In genomic region chr4:184455299-184455698, GRCh38 we compare ENCODE assay signal across 15 cellular contexts.
"Had no signal": no experiment of that assay in that cellular context is flagged by ENCODE, and none has a peak within 500 bp of the region (broad histone marks: within the 10 kb centered on the region; RNA-seq: fewer than 3 reads in every experiment).

No MANE protein-coding gene starts in this region.

- H3K27ac ChIP-seq: skin epidermis had no signal

- H3K4me3 Mint-ChIP-seq: type B pancreatic cell had no signal

- H3K27me3 Mint-ChIP-seq: type B pancreatic cell had no signal

- ATAC-seq: left cardiac atrium; stimulated activated naive CD8-positive, alpha-beta T cell treated with anti-CD3 and anti-CD28 coated beads, Interleukin-15, Interleukin-2, amounts not matched to agents 100 U/mL and 50 U/mL, for 24 hours had no signal

- H3K4me3 ChIP-seq: lung, skin epidermis had no signal

- H3K27ac Mint-ChIP-seq: type B pancreatic cell had no signal

- FAIRE-seq: astrocyte, endometrium had no signal

- DNase-seq: activated CD4-positive, alpha-beta T cell treated with anti-CD3 and anti-CD28 coated beads, Interleukin-2, amount 50 U/mL, for 1 hour; activated effector memory CD4-positive, alpha-beta T cell treated with Interleukin-2 at 50 U/mL for 16 hours; activated T-cell treated with anti-CD3 and anti-CD28 coated beads for 4 hours; left cardiac atrium; posterior cingulate gyrus; stimulated activated CD4-positive, alpha-beta T cell treated with anti-CD3 and anti-CD28 coated beads, Interleukin-15, amount 100 ng/mL, for 24 hours; stimulated activated CD4-positive, alpha-beta T cell treated with anti-CD3 and anti-CD28 coated beads, Interleukin-4, amount 100 ng/mL, for 24 hours; stimulated activated naive CD8-positive, alpha-beta T cell treated with anti-CD3 and anti-CD28 coated beads, Interleukin-15, Interleukin-2, amounts not matched to agents 100 U/mL and 50 U/mL, for 24 hours; SW 1271; T-helper 9 cell had no signal

- H3K9me3 Mint-ChIP-seq: type B pancreatic cell had no signal
